In the genomic region with DNA sequence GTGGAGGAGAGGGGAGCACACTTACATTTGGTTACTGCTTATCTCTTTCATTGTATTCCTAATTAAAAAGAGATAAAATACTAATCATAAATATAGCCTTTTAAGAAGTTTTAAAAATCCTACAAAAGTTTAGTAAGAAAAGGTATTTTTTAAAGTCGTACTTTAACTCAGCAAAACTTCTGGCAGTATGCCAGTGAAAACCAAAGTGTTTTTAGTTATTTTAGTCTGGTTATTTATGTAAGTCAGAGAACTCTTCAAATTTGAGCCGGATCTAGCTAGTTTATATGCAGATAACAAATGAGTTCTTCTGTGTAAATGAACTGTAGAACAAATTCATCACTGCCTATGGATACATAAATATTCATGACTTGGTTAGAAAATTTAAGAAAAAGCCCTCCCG, we compare ENCODE assay signal across 11 cellular contexts. TPM values are rescaled to one million over a fixed set of nuclear protein-coding genes. Genes with fewer than 3 reads are reported as not detected.
DNase-seq lines count a peak whose midpoint lies in the region; ATAC-seq lines count a peak whose summit lies in the region.
"Had no signal": no experiment of that assay in that cellular context is flagged by ENCODE, and none has a peak within 500 bp of the region (broad histone marks: within the 10 kb centered on the region; RNA-seq: fewer than 3 reads in every experiment).

No MANE protein-coding gene starts in this region.

- no peak overlapping the region for H2AFZ ChIP-seq in ACC112 (ENCODE audit: low read length, unreplicated experiment)

- H3K27me3 ChIP-seq in ACC112 (ENCODE audit: insufficient read depth, low read length): no peaks in the 10 kb centered on the region

- H3K36me3 ChIP-seq in ACC112 (ENCODE audit: insufficient read depth, low read length): peaks cover 15% of the 10 kb centered on the region

- no peaks in the 10 kb centered on the region for H3K79me2 ChIP-seq in ACC112 (ENCODE audit: control insufficient read depth, insufficient read depth, low read length, unreplicated experiment)

- ATAC-seq in GM19043 (IDR thresholded peaks at IDR 0.05; ENCODE audit: low read depth, unreplicated experiment): peak; percentile 13
- peak; percentile 9 for ATAC-seq in HG03066 (IDR thresholded peaks at IDR 0.05; ENCODE audit: low read depth, unreplicated experiment)
- ATAC-seq: T-helper 17 cell had no signal

- peak overlapping the region; percentile 45 for H3K4me3 ChIP-seq in ACC112 (ENCODE audit: low read depth, low read length)

- H3K4me1 ChIP-seq in ACC112 (ENCODE audit: control insufficient read depth, insufficient read depth, low read length, unreplicated experiment): peaks cover 10% of the 10 kb centered on the region

- DNase-seq in dermis blood vessel endothelial cell (peak; percentile 33), nucleus accumbens (lab: John Stamatoyannopoulos, UW) (no peak), NCI-H2081 (lab: John Stamatoyannopoulos, UW) (no peak), epidermal melanocyte (ENCODE audit: insufficient read length, low spot score) (no peak)
- no peak for DNase-seq in effector CD8-positive, alpha-beta T cell (lab: John Stamatoyannopoulos, UW)
- DNase-seq: activated gamma-delta T cell; stimulated activated CD4-positive, alpha-beta T cell treated with anti-CD3 and anti-CD28 coated beads, Interleukin-4, amount 100 ng/mL, for 1 hour; T-helper 17 cell had no signal

- peak overlapping the region; percentile 76 for H3K27ac ChIP-seq in ACC112 (ENCODE audit: low read depth, low read length)

RNA-seq across cellular contexts. Expression of a gene that starts 36.5 kb away (rescaled TPM):
- 0.68 and 1.1 TPM in 2 replicates for total RNA-seq in dermis blood vessel endothelial cell
